Comparison of ENCODE assay signal across 8 cellular contexts in the genomic region with DNA sequence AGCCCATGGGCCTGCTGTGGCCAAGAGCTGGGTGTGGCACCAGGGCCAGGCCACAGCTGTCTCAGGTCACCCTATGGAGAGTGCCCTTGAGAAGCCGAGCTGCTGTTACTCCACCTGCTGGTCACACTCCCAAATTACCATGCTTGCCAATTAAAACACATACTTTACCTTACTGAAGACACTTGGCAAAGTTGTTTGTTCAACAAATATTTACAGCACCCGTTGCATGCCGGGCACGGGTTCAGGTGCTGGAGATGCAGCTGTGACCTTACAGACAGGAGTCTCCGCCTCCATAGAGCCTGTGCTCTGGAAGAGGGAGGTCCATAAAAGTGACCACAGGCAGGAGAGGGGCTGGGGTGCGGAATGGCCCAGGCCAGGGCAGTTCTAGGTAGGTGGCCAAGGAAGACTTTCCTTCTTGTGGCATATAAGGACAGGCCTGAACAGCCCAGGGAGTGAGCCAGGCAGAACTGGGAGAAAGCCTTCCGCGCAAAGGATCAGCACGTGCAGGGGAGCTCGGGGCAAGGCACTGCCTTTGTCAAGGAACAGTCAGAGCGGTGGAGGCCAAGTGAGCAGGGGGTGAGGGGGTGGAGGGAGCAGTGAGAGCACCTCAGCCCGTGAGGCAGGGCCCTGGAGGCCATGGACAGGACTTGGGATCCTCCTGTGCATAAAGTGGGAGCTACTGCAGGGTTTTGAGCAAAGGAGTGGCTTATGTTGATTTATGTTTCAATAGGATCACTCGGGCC. TPM values are rescaled to one million over a fixed set of nuclear protein-coding genes. Genes with fewer than 3 reads are reported as not detected.
DNase-seq lines count a peak whose midpoint lies in the region; ATAC-seq, FAIRE-seq and TF ChIP-seq lines count a peak whose summit lies in the region.

No MANE protein-coding gene starts in this region.

- no peak overlapping the region for H3K4me3 Mint-ChIP-seq in immature natural killer cell

- no peaks in the 10 kb centered on the region; the same call in 1 of the 2 replicates for H4K20me1 ChIP-seq in K562 (replicated peaks; ENCODE audit: control insufficient read depth, insufficient read depth, low read length)

- H3K79me2 ChIP-seq in K562 (ENCODE audit: control insufficient read depth, insufficient read depth, low read length) = no peaks in the 10 kb centered on the region

- no peak for TF ChIP-seq POLR2A in K562 (conservative IDR thresholded peaks at IDR 0.05)

- POLR2A ChIA-PET in K562 (lab: Yijun Ruan, JAX) = no interaction called here

- H3K4me3 ChIP-seq in K562 = no peak overlapping the region

- WGBS in K562 (ENCODE audit: insufficient coverage, low coverage, missing lambda C conversion rate) = 71% methylated on average over 12 of the region's 13 CpGs

- H3K9me3 ChIP-seq in K562 (replicated peaks; ENCODE audit: control insufficient read depth, insufficient read depth, low read depth, low read length) = no peaks in the 10 kb centered on the region

- peak; percentile 92 for ATAC-seq in K562

- TF ChIP-seq EP300 in K562 (IDR thresholded peaks at IDR 0.05; ENCODE audit: low read length) = no peak

- no peak overlapping the region for H3K27ac ChIP-seq in K562 (ENCODE audit: extremely low read depth, low read depth, low read length)

- H3K27me3 ChIP-seq in K562 (ENCODE audit: control insufficient read depth in 2 of 2, insufficient read depth in 2 of 2, low read length in 2 of 2) = no peaks in the 10 kb centered on the region

- BruUV-seq in K562 (replicated peaks; lab: Mats Ljungman, UMichigan) = no TSS peak

- H3K9me1 ChIP-seq in K562 (ENCODE audit: control insufficient read depth, insufficient read depth, low read length) = no peaks in the 10 kb centered on the region

- TF ChIP-seq CTCF in K562 (IDR thresholded peaks at IDR 0.05 in 2 of 3, conservative IDR thresholded peaks at IDR 0.05 in 1 of 3; ENCODE audit: insufficient read depth in 2 of 3, low read depth in 1 of 3, low read length in 3 of 3) = peak; percentile 64

- DNase-seq in activated gamma-delta T cell treated with Interleukin-2 at 50 U/mL for 16 hours = peak; percentile 28
- no peak for DNase-seq in activated gamma-delta T cell (lab: John Stamatoyannopoulos, UW)
- peak; percentile 6 to 31 for DNase-seq in Kasumi-1 (lab: John Stamatoyannopoulos, UW)
- DNase-seq in SKM-1 (lab: John Stamatoyannopoulos, UW; ENCODE audit: unreplicated experiment) = peak; percentile 43
- peak; percentile 33 to 52 (median 38) for DNase-seq in K562 (ENCODE audit: extremely low read depth in 1 of 4, low spot score in 3 of 4)
- peak; percentile 22 to 37 (median 27) for DNase-seq in immature natural killer cell
- peak; percentile 54 to 58 for DNase-seq in stimulated activated CD4-positive, alpha-beta T cell treated with anti-CD3 and anti-CD28 coated beads, Interleukin-2, amount 100 ng/mL, for 24 hours
- DNase-seq in cortex of kidney (lab: John Stamatoyannopoulos, UW) = no peak

- peaks cover 0 to 14% of the 10 kb centered on the region in 2 donors for H3K4me1 Mint-ChIP-seq in immature natural killer cell

- no peak overlapping the region for H3K4me2 ChIP-seq in K562 (ENCODE audit: insufficient read depth, low read length)

- H3K36me3 Mint-ChIP-seq in immature natural killer cell = peaks cover 21 to 48% (median 35%) of the 10 kb centered on the region in 3 donors

- in situ Hi-C loops in K562 (cut with MboI) = no loop called here

- no peaks in the 10 kb centered on the region for H3K4me1 ChIP-seq in K562 (replicated peaks in 1 of 2; ENCODE audit: control insufficient read depth in 2 of 2, insufficient read depth in 2 of 2, low read length in 2 of 2)

- H3K9me3 Mint-ChIP-seq in immature natural killer cell = no peaks in the 10 kb centered on the region

- TF ChIP-seq RAD21 in K562 (CRISPR knock-in tag; conservative IDR thresholded peaks at IDR 0.05 in 1 of 2, IDR thresholded peaks at IDR 0.05 in 1 of 2) = peak in 1 of 2 experiments; percentile 49; a peak in 2 of 4 replicates

- H2AFZ ChIP-seq in K562 (ENCODE audit: low read depth, low read length) = no peak overlapping the region

- FAIRE-seq in K562 (lab: Jason Lieb, UNC) = no peak

- CTCF ChIA-PET in K562 (lab: Yijun Ruan, JAX; ENCODE audit: low intra/inter-chr PET ratio) = no interaction called here

- peaks cover 13% of the 10 kb centered on the region; the same call in 2 of the 3 replicates for H3K36me3 ChIP-seq in K562 (ENCODE audit: control insufficient read depth, insufficient read depth, low read length)

- H3K27me3 Mint-ChIP-seq in immature natural killer cell (ENCODE audit: low read depth in 3 of 3) = no peaks in the 10 kb centered on the region

- peak overlapping the region in 3 of 6 donors; percentile 39 to 58 (median 40) for H3K27ac Mint-ChIP-seq in immature natural killer cell

- intact Hi-C loops in K562 (cut with micrococcal nuclease) = no loop called here

- no peak overlapping the region for H3K9ac ChIP-seq in K562 (ENCODE audit: insufficient read depth in 1 of 2, low read depth in 2 of 2, low read length in 2 of 2)

TF ChIP-seq in K562, 482 proteins besides CTCF, POLR2A, EP300 and RAD21:
- TF ChIP-seq, protein P1, sequence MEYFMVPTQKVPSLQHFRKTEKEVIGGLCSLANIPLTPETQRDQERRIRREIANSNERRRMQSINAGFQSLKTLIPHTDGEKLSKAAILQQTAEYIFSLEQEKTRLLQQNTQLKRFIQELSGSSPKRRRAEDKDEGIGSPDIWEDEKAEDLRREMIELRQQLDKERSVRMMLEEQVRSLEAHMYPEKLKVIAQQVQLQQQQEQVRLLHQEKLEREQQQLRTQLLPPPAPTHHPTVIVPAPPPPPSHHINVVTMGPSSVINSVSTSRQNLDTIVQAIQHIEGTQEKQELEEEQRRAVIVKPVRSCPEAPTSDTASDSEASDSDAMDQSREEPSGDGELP (CRISPR knock-in tag; IDR thresholded peaks at IDR 0.05; ENCODE audit: borderline replicate concordance) = peak; percentile 73; the same call in 1 of the 2 replicates
- TF ChIP-seq SMC3 (conservative IDR thresholded peaks at IDR 0.05; ENCODE audit: insufficient read depth, low read depth, low read length) (peak; percentile 57), POLR2G (IDR thresholded peaks at IDR 0.05; ENCODE audit: low read depth, low read length) (0 out of 2 replicates have a peak, but pooled peaks have one; percentile 28), POLR2AphosphoS5 (IDR thresholded peaks at IDR 0.05; ENCODE audit: control insufficient read depth, insufficient read depth, low read depth, low read length) (no peak)
TF ChIP-seq in K562: peak in this region for 3.

RNA-seq across cellular contexts. Expression of a gene that starts 23.6 kb away (rescaled TPM):
- total RNA-seq in K562 (2011; cell fraction: chromatin; rRNA removed; ENCODE audit: low replicate concordance) = 0.16 and 0.39 TPM in 2 replicates
- total RNA-seq in K562 (2011; cell fraction: nucleolus; rRNA removed) = 0.26 TPM in 1 of 2 replicates, not detected in the other
- 0.15 and 0.46 TPM in 2 replicates for total RNA-seq in K562 (2011; cell fraction: nucleoplasm; rRNA removed)
- total RNA-seq in K562 (2014; rRNA removed) (0.09 and 0.12 TPM in 2 replicates), K562 (2014; rRNA removed; fragmentation: Illumina TruSeq; extraction: Trizol) (0.13 and 0.15 TPM in 2 replicates), K562 (2015; rRNA removed; fragmentation: Illumina TruSeq; extraction: Trizol) (0.18 and 0.19 TPM in 2 replicates), K562 (2021) (0.04 and 0.07 TPM in 2 replicates)
- polyA plus RNA-seq in K562 (2011; rRNA removed) (0.13 and 0.31 TPM in 2 replicates), K562 (2014; fragmentation: Illumina TruSeq; extraction: Trizol) (0.11 and 0.18 TPM in 2 replicates), K562 (2014; fragmentation: Nextera tagmentation; extraction: Ambion mirVana) (under 1 TPM; 0.04 to 0.07 TPM), K562 (2014; rRNA removed) (0.20 and 0.25 TPM in 2 replicates), immature natural killer cell (under 1 TPM in 1 of 3 donors, not detected in 2; 0.08 TPM)
- polyA plus RNA-seq in K562 (2011; cell fraction: cytosol; rRNA removed) = 0.01 and 0.03 TPM in 2 replicates
- polyA plus RNA-seq in K562 (2011; cell fraction: nucleus; rRNA removed) = 0.23 and 0.37 TPM in 2 replicates
- polyA plus RNA-seq in K562 (2012) = 0.08 and 0.09 TPM in 2 replicates
- polyA minus RNA-seq in K562 (2011; rRNA and poly(A)+ RNA removed) = 0.14 and 0.30 TPM in 2 replicates
- polyA minus RNA-seq in K562 (2011; cell fraction: cytosol; rRNA and poly(A)+ RNA removed) = not detected in 2 replicates
- polyA minus RNA-seq in K562 (2011; cell fraction: nucleus; rRNA and poly(A)+ RNA removed) = 0.13 and 0.44 TPM in 2 replicates

Comparison
In these comparisons a context has a peak if more than half of its experiments do, and no peak if none do; other contexts are left out.
1. DNase-seq: peak in activated gamma-delta T cell treated with Interleukin-2 at 50 U/mL for 16 hours (single experiment), Kasumi-1 (2 of 2), SKM-1 (single experiment), K562 (4 of 4), immature natural killer cell (3 of 3) and stimulated activated CD4-positive, alpha-beta T cell treated with anti-CD3 and anti-CD28 coated beads, Interleukin-2, amount 100 ng/mL, for 24 hours (2 of 2); none in activated gamma-delta T cell (single experiment) and cortex of kidney (single experiment).